Comparison of ENCODE assay signal across 9 cellular contexts in genomic region chr14:50320279-50320678, GRCh38. TPM values are rescaled to one million over a fixed set of nuclear protein-coding genes. Genes with fewer than 3 reads are reported as not detected.
DNase-seq lines count a peak whose midpoint lies in the region; ATAC-seq, FAIRE-seq and TF ChIP-seq lines count a peak whose summit lies in the region.
"Had no signal": no experiment of that assay in that cellular context is flagged by ENCODE, and none has a peak within 500 bp of the region (broad histone marks: within the 10 kb centered on the region; RNA-seq: fewer than 3 reads in every experiment).

No MANE protein-coding gene starts in this region.

- no peaks in the 10 kb centered on the region for H3K27me3 ChIP-seq in bronchial epithelial cell (ENCODE audit: control insufficient read depth, insufficient read depth, low read length)
- H3K27me3 ChIP-seq in neural cell (ENCODE audit: insufficient read depth, low read depth, low read length): no peaks in the 10 kb centered on the region
- H3K27me3 ChIP-seq: heart right ventricle had no signal

- TF ChIP-seq EP300 in neural cell (conservative IDR thresholded peaks at IDR 0.05; ENCODE audit: poor library complexity, severe bottlenecking): no peak

- H3K36me3 Mint-ChIP-seq in immature natural killer cell: peaks cover 0 to 7% (median 6%) of the 10 kb centered on the region in 3 donors

- peak overlapping the region; percentile 36 for H3K9ac ChIP-seq in neural cell (ENCODE audit: low read length)

- peaks cover 4% of the 10 kb centered on the region for H3F3A ChIP-seq in neural cell (ENCODE audit: insufficient read depth, low read length, poor library complexity, severe bottlenecking)

- FAIRE-seq in bronchial epithelial cell (lab: Jason Lieb, UNC): no peak

- peaks cover 12% of the 10 kb centered on the region for H3K79me2 ChIP-seq in neural cell (replicated peaks; ENCODE audit: insufficient read depth, low read length)

- H3K27ac Mint-ChIP-seq in immature natural killer cell: no peak overlapping the region

- H3K9me3 Mint-ChIP-seq in immature natural killer cell: no peaks in the 10 kb centered on the region

- peaks cover 0 to 30% of the 10 kb centered on the region in 2 donors for H3K4me1 Mint-ChIP-seq in immature natural killer cell

- no peaks in the 10 kb centered on the region for H4K20me1 ChIP-seq in neural cell (ENCODE audit: insufficient read depth)

- H3K36me3 ChIP-seq in bronchial epithelial cell (ENCODE audit: control insufficient read depth, insufficient read depth, low read length): peaks cover 2% of the 10 kb centered on the region
- H3K36me3 ChIP-seq in neural cell (ENCODE audit: insufficient read depth, low read length): no peaks in the 10 kb centered on the region

- no peak overlapping the region for H2AFZ ChIP-seq in neural cell (ENCODE audit: low read depth, low read length)

- H3K27ac ChIP-seq in neural cell (ENCODE audit: low read length): peak overlapping the region; percentile 28

- no peak overlapping the region for H3K4me3 Mint-ChIP-seq in immature natural killer cell

- H3K4me3 ChIP-seq in bronchial epithelial cell (ENCODE audit: low read depth, low read length) (no peak overlapping the region), neural cell (ENCODE audit: low read length) (no peak overlapping the region)

- DNase-seq in bronchial epithelial cell (ENCODE audit: low read depth) (peak; percentile 85), cerebellum (ENCODE audit: low spot score) (no peak), immature natural killer cell (no peak), NCI-H1930 (lab: John Stamatoyannopoulos, UW) (no peak)

- no peak for TF ChIP-seq CTCF in bronchial epithelial cell (IDR thresholded peaks at IDR 0.05; ENCODE audit: insufficient read depth, low read length, severe bottlenecking)
- TF ChIP-seq CTCF in neural cell (IDR thresholded peaks at IDR 0.05; ENCODE audit: poor library complexity, severe bottlenecking): no peak

- ATAC-seq in GM18498 (IDR thresholded peaks at IDR 0.05; ENCODE audit: unreplicated experiment) (peak; percentile 30), HG02642 (IDR thresholded peaks at IDR 0.05; ENCODE audit: poor library complexity, unreplicated experiment) (peak; percentile 40), HG03571 (IDR thresholded peaks at IDR 0.05; ENCODE audit: unreplicated experiment) (no peak)

- H3K9me3 ChIP-seq in neural cell (ENCODE audit: low read length): no peaks in the 10 kb centered on the region
- H3K9me3 ChIP-seq: heart right ventricle had no signal

- H3K27me3 Mint-ChIP-seq in immature natural killer cell (ENCODE audit: low read depth in 3 of 3): peaks cover 0 to 3% (median 2%) of the 10 kb centered on the region in 3 donors

- no peaks in the 10 kb centered on the region for H3K9me2 ChIP-seq in neural cell (ENCODE audit: insufficient read depth, low read length)

- no peak overlapping the region for H3K4me2 ChIP-seq in neural cell (ENCODE audit: low read length)

- no peak for TF ChIP-seq RAD21 in neural cell (conservative IDR thresholded peaks at IDR 0.05)

TF ChIP-seq in neural cell, 6 proteins besides CTCF, POLR2A, EP300 and RAD21:
- TF ChIP-seq EZH2 (IDR thresholded peaks at IDR 0.05; ENCODE audit: borderline replicate concordance, insufficient read depth, low read length, poor library complexity, severe bottlenecking): no peak
- TF ChIP-seq REST (IDR thresholded peaks at IDR 0.05; ENCODE audit: borderline replicate concordance): no peak
- no peak for TF ChIP-seq POLR2AphosphoS5 (IDR thresholded peaks at IDR 0.05)
- TF ChIP-seq SMC3 (conservative IDR thresholded peaks at IDR 0.05; ENCODE audit: poor library complexity): no peak
- TF ChIP-seq MXI1 (conservative IDR thresholded peaks at IDR 0.05; ENCODE audit: poor library complexity, severe bottlenecking): no peak

RNA-seq across cellular contexts. Expression of gene DMAC2L, which starts 8.2 kb away (rescaled TPM):
- total RNA-seq in bronchial epithelial cell: 8.2 and 10.8 TPM in 2 replicates
- polyA plus RNA-seq in neural cell: 17.1 and 17.9 TPM in 2 replicates
- polyA minus RNA-seq in neural cell: 20.9 and 23.3 TPM in 2 replicates
- 12.5 TPM for total RNA-seq in cerebellum
- polyA plus RNA-seq in immature natural killer cell: 10 to 100 TPM; 13.6 to 20.9 (median 20.0) TPM

RNA-seq across cellular contexts. Expression of gene L2HGDH, which starts 8.2 kb away (rescaled TPM):
- total RNA-seq in bronchial epithelial cell (6.6 and 7.8 TPM in 2 replicates), cerebellum (13.7 TPM)
- polyA plus RNA-seq in neural cell (8.9 and 9.9 TPM in 2 replicates), immature natural killer cell (1 to 10 TPM; 2.4 to 6.4 (median 3.5) TPM)
- polyA minus RNA-seq in neural cell: 21.4 and 24.0 TPM in 2 replicates
